Comparison of ENCODE assay signal across 1 cellular context in genomic region chr5:52748590-52748989, GRCh38.
TF ChIP-seq lines count a peak whose summit lies in the region.

No MANE protein-coding gene starts in this region.

TF ChIP-seq in A549, 52 proteins besides CTCF, POLR2A, EP300 and RAD21 (continued from another document):
- TF ChIP-seq ATOH8 (CRISPR knock-in tag; IDR thresholded peaks at IDR 0.05; ENCODE audit: low read depth) (no peak), MAX (IDR thresholded peaks at IDR 0.05) (no peak), SREBF2 (IDR thresholded peaks at IDR 0.05) (no peak)
